ENCODE assay signal across 8 cellular contexts in genomic region chr6:125904871-125905270, GRCh38. TPM values are rescaled to one million over a fixed set of nuclear protein-coding genes. Genes with fewer than 3 reads are reported as not detected.
DNase-seq lines count a peak whose midpoint lies in the region; ATAC-seq and TF ChIP-seq lines count a peak whose summit lies in the region.

No MANE protein-coding gene starts in this region.

- ATAC-seq in CD8-positive, alpha-beta T cell = peak; percentile 76
- peak; percentile 74 for ATAC-seq in GM21737 (IDR thresholded peaks at IDR 0.05; ENCODE audit: unreplicated experiment)

- no peaks in the 10 kb centered on the region for H3K27me3 Mint-ChIP-seq in CD8-positive, alpha-beta T cell (ENCODE audit: low read depth)

- 60 to 72% methylated on average over 3 of the region's 3 CpGs for WGBS in thyroid gland, 2 donors

- peaks cover 47% of the 10 kb centered on the region for H3K36me3 Mint-ChIP-seq in CD8-positive, alpha-beta T cell

- no peaks in the 10 kb centered on the region for H3K9me3 Mint-ChIP-seq in CD8-positive, alpha-beta T cell

- no peaks in the 10 kb centered on the region for H3K27me3 ChIP-seq in CD8-positive, alpha-beta T cell (ENCODE audit: insufficient read depth, low read length)
- H3K27me3 ChIP-seq in thyroid gland = no peaks in the 10 kb centered on the region

- H3K4me3 ChIP-seq in CD8-positive, alpha-beta T cell (ENCODE audit: low read depth, low read length) = no peak overlapping the region
- no peak overlapping the region for H3K4me3 ChIP-seq in thyroid gland (replicated peaks in 1 of 3)

- no peaks in the 10 kb centered on the region for H3K36me3 ChIP-seq in CD8-positive, alpha-beta T cell (ENCODE audit: insufficient read depth, low read length)
- H3K36me3 ChIP-seq in thyroid gland = peaks cover 0 to under 1% of the 10 kb centered on the region in 2 donors

- CTCF ChIA-PET in CD8-positive, alpha-beta T cell (lab: Charles Lee) = interaction anchor here (1.1 to 1.4 kb wide), 2 partner anchors 51 to 113 kb away, joined by 3 read pairs; partner anchors contain the start of gene HINT3

- H3K27ac Mint-ChIP-seq in CD8-positive, alpha-beta T cell = no peak overlapping the region

- H3K4me3 Mint-ChIP-seq in CD8-positive, alpha-beta T cell = no peak overlapping the region

- intact Hi-C loops in CD8-positive, alpha-beta T cell (cut with DNase I, micrococcal nuclease) = loop anchor here (5.0 kb wide), 2 partner anchors 67 to 1217 kb away; no protein-coding TSS in a partner anchor
- intact Hi-C loops in thyroid gland (cut with DNase I) = no loop called here

- H3K9me3 ChIP-seq in CD8-positive, alpha-beta T cell (ENCODE audit: low read length) = no peaks in the 10 kb centered on the region
- H3K9me3 ChIP-seq in thyroid gland = no peaks in the 10 kb centered on the region

- peak in 2 of 7 experiments; percentile 25 to 30 for DNase-seq in CD8-positive, alpha-beta T cell
- peak; percentile 3 for DNase-seq in NK-92 (lab: John Stamatoyannopoulos, UW; ENCODE audit: unreplicated experiment)
- peak; percentile 31 for DNase-seq in central memory CD4-positive, alpha-beta T cell
- DNase-seq in thyroid gland = peak; percentile 18 to 21
- no peak for DNase-seq in KG1 (lab: John Stamatoyannopoulos, UW)
- no peak for DNase-seq in SW480 (ENCODE audit: low spot score)
- no peak for DNase-seq in COLO829 (ENCODE audit: low spot score)

- no peak for TF ChIP-seq POLR2A in thyroid gland (IDR thresholded peaks at IDR 0.05)

- no peak overlapping the region for H3K27ac ChIP-seq in CD8-positive, alpha-beta T cell (ENCODE audit: low read depth, low read length)
- no peak overlapping the region for H3K27ac ChIP-seq in thyroid gland

- H3K4me1 ChIP-seq in CD8-positive, alpha-beta T cell (ENCODE audit: insufficient read depth, low read length) = no peaks in the 10 kb centered on the region
- H3K4me1 ChIP-seq in thyroid gland = peaks cover 0 to 9% of the 10 kb centered on the region in 2 donors

- H3K4me1 Mint-ChIP-seq in CD8-positive, alpha-beta T cell (ENCODE audit: low read depth) = peaks cover 2% of the 10 kb centered on the region

- POLR2A ChIA-PET in CD8-positive, alpha-beta T cell (lab: Charles Lee) = interaction anchor here (1.0 kb wide), 1 partner anchor 114 kb away, joined by 3 read pairs; the partner anchor contains the start of gene NCOA7

- TF ChIP-seq CTCF in CD8-positive, alpha-beta T cell (IDR thresholded peaks at IDR 0.05) = no peak
- TF ChIP-seq CTCF in thyroid gland (IDR thresholded peaks at IDR 0.05) = no peak

RNA-seq across cellular contexts. Expression of gene HINT3, which starts 51.7 kb away (rescaled TPM):
- 10 to 100 TPM; 14.2 to 15.4 TPM for total RNA-seq in CD8-positive, alpha-beta T cell
- 10 to 100 TPM; 21.5 to 32.5 (median 26.3) TPM for total RNA-seq in thyroid gland

Comparison
In these comparisons a context has a peak if more than half of its experiments do, and no peak if none do; other contexts are left out.
1. DNase-seq: peak in NK-92 (single experiment), central memory CD4-positive, alpha-beta T cell (single experiment) and thyroid gland (2 of 2); none in KG1 (single experiment), SW480 (single experiment) and COLO829 (single experiment).